30 cellular contexts compared by ENCODE assay signal in genomic region chr1:189880135-189880534, GRCh38.
"Had no signal": no experiment of that assay in that cellular context is flagged by ENCODE, and none has a peak within 500 bp of the region (broad histone marks: within the 10 kb centered on the region; RNA-seq: fewer than 3 reads in every experiment).

No MANE protein-coding gene starts in this region.

- H3K27ac ChIP-seq: adrenal gland, body of pancreas, esophagus muscularis mucosa, foreskin keratinocyte, gastrocnemius medialis, heart right ventricle, hepatocyte had no signal

- H3K4me1 ChIP-seq: adrenal gland, body of pancreas, esophagus muscularis mucosa, foreskin keratinocyte, gastrocnemius medialis, heart right ventricle had no signal

- H3K9me3 ChIP-seq: adrenal gland, body of pancreas, gastrocnemius medialis had no signal

- DNase-seq: activated CD4-positive, alpha-beta memory T cell treated with anti-CD3 and anti-CD28 coated beads for 36 hours; activated CD4-positive, alpha-beta T cell treated with anti-CD3 and anti-CD28 coated beads for 36 hours; activated CD4-positive, alpha-beta T cell treated with anti-CD3 and anti-CD28 coated beads, Interleukin-2, amount 10 ng/mL, durations not matched to agents 24 days and 14 days; activated CD4-positive, CD25-positive, alpha-beta regulatory T cell; activated CD4-positive, CD25-positive, alpha-beta regulatory T cell treated with anti-CD3 and anti-CD28 coated beads, Interleukin-2, amount 50 U/mL, for 72 hours; activated CD8-positive, alpha-beta memory T cell treated with anti-CD3 and anti-CD28 coated beads, Interleukin-2, amount 10 ng/mL, durations not matched to agents 7 days and 5 days; activated CD8-positive, alpha-beta memory T cell treated with anti-CD3 and anti-CD28 coated beads, Interleukin-2, amount 50 U/mL, for 4 hours; activated CD8-positive, alpha-beta T cell treated with anti-CD3 and anti-CD28 coated beads, Interleukin-2, amount 10 ng/mL, durations not matched to agents 7 days and 5 days; activated effector memory CD4-positive, alpha-beta T cell treated with anti-CD3 and anti-CD28 coated beads, Interleukin-2, amount 50 U/mL, for 16 hours; activated naive CD4-positive, alpha-beta T cell treated with anti-CD3 and anti-CD28 coated beads for 36 hours; activated naive CD8-positive, alpha-beta T cell treated with anti-CD3 and anti-CD28 coated beads for 36 hours; activated naive CD8-positive, alpha-beta T cell treated with anti-CD3 and anti-CD28 coated beads, Interleukin-2, amount 50 U/mL, for 24 hours; activated T-cell treated with anti-CD3 and anti-CD28 coated beads, Interleukin-2, amount 50 U/mL, for 1 hour; activated T-cell treated with anti-CD3 and anti-CD28 coated beads, Interleukin-2, amount 50 U/mL, for 48 hours; adrenal gland; amygdala; aorta; body of pancreas; caudate nucleus; cortex of kidney; dermis blood vessel endothelial cell; effector CD4-positive, alpha-beta T cell; effector memory CD8-positive, alpha-beta T cell; erythroblast; foreskin keratinocyte; gastrocnemius medialis; heart right ventricle had no signal

- H3K4me3 ChIP-seq: adrenal gland, body of pancreas, esophagus muscularis mucosa, gastrocnemius medialis, heart right ventricle, hepatocyte had no signal

- H3K4me2 ChIP-seq: hepatocyte had no signal

- H3K27me3 ChIP-seq: adrenal gland, body of pancreas, esophagus muscularis mucosa, foreskin keratinocyte, gastrocnemius medialis, heart right ventricle, hepatocyte had no signal

- H3K36me3 ChIP-seq: adrenal gland, esophagus muscularis mucosa, gastrocnemius medialis, heart right ventricle had no signal

- FAIRE-seq: colon had no signal

- H3K79me2 ChIP-seq: hepatocyte had no signal

- ATAC-seq: activated CD4-positive, alpha-beta T cell treated with anti-CD3 and anti-CD28 coated beads for 36 hours; activated CD8-positive, alpha-beta memory T cell treated with anti-CD3 and anti-CD28 coated beads, Interleukin-2, amount 10 ng/mL, durations not matched to agents 7 days and 5 days; activated CD8-positive, alpha-beta T cell treated with anti-CD3 and anti-CD28 coated beads, Interleukin-2, amount 10 ng/mL, durations not matched to agents 7 days and 5 days; activated naive CD8-positive, alpha-beta T cell treated with anti-CD3 and anti-CD28 coated beads, Interleukin-2, amount 50 U/mL, for 24 hours; body of pancreas; effector memory CD8-positive, alpha-beta T cell; foreskin keratinocyte; gastrocnemius medialis; heart right ventricle had no signal
